Comparison of ENCODE assay signal across 8 cellular contexts in genomic region chr11:129992161-129992944, GRCh38. TPM values are rescaled to one million over a fixed set of nuclear protein-coding genes. Genes with fewer than 3 reads are reported as not detected.
DNase-seq lines count a peak whose midpoint lies in the region; ATAC-seq and TF ChIP-seq lines count a peak whose summit lies in the region.

No MANE protein-coding gene starts in this region.

- peaks cover 0 to 25% (median 12%) of the 10 kb centered on the region in 12 donors for H3K4me1 ChIP-seq in heart left ventricle

- peaks cover 15% of the 10 kb centered on the region for H3K4me1 Mint-ChIP-seq in activated T-cell treated with anti-CD3 and anti-CD28 coated beads, Interleukin-2, amount 50 U/mL, for 24 hours (ENCODE audit: low read depth)

- peaks cover 0 to 3% (median 0%) of the 10 kb centered on the region in 12 donors for H3K9me3 ChIP-seq in heart left ventricle

- TF ChIP-seq POLR2A in heart left ventricle (IDR thresholded peaks at IDR 0.05): no peak

- TF ChIP-seq CTCF in heart left ventricle (IDR thresholded peaks at IDR 0.05): peak in 7 of 12 donors; percentile 16 to 39 (median 33)

- no peak overlapping the region for H3K27ac ChIP-seq in heart left ventricle

- ATAC-seq in HG03108 (IDR thresholded peaks at IDR 0.05; ENCODE audit: unreplicated experiment) (peak; percentile 57), heart left ventricle (peak in 3 of 4 donors; percentile 54 to 72 (median 57))

- H3K27me3 ChIP-seq in heart left ventricle: no peaks in the 10 kb centered on the region

- intact Hi-C loops in heart left ventricle (cut with DNase I): loop anchor here in 3 of 10 donors (10.0 kb wide), 3 partner anchors 58 to 142 kb away; no protein-coding TSS in a partner anchor

- peaks cover 0 to 3% (median 0%) of the 10 kb centered on the region in 9 donors for H3K36me3 ChIP-seq in heart left ventricle

- DNase-seq in NCI-H524 (lab: John Stamatoyannopoulos, UW): peak; percentile 6 to 60
- no peak for DNase-seq in NCI-H524 treated with DMSO at 0.1 percent for 48 hours (lab: John Stamatoyannopoulos, UW)
- peak; percentile 63 for DNase-seq in NCI-H226
- DNase-seq in activated T-cell treated with anti-CD3 and anti-CD28 coated beads, Interleukin-2, amount 50 U/mL, for 24 hours: peak; percentile 40
- no peak for DNase-seq in heart left ventricle
- peak; percentile 35 for DNase-seq in stimulated activated CD4-positive, alpha-beta T cell treated with anti-CD3 and anti-CD28 coated beads, Interleukin-4, amount 100 ng/mL, for 24 hours
- DNase-seq in DMS114 treated with DMSO at 0.1 percent for 48 hours (lab: John Stamatoyannopoulos, UW; ENCODE audit: unreplicated experiment): no peak

- H3K36me3 Mint-ChIP-seq in activated T-cell treated with anti-CD3 and anti-CD28 coated beads, Interleukin-2, amount 50 U/mL, for 24 hours (ENCODE audit: low read depth): peaks cover 18% of the 10 kb centered on the region

- H3K4me3 ChIP-seq in heart left ventricle: no peak overlapping the region

- 28 to 37% (median 33%) methylated on average over 6 of the region's 6 CpGs for WGBS in heart left ventricle, 4 donors

- no peak overlapping the region for H3K4me3 Mint-ChIP-seq in activated T-cell treated with anti-CD3 and anti-CD28 coated beads, Interleukin-2, amount 50 U/mL, for 24 hours

- no peaks in the 10 kb centered on the region for H3K27me3 Mint-ChIP-seq in activated T-cell treated with anti-CD3 and anti-CD28 coated beads, Interleukin-2, amount 50 U/mL, for 24 hours

- H3K9me3 Mint-ChIP-seq in activated T-cell treated with anti-CD3 and anti-CD28 coated beads, Interleukin-2, amount 50 U/mL, for 24 hours: no peaks in the 10 kb centered on the region

- H3K27ac Mint-ChIP-seq in activated T-cell treated with anti-CD3 and anti-CD28 coated beads, Interleukin-2, amount 50 U/mL, for 24 hours: peak overlapping the region; percentile 82

RNA-seq across cellular contexts. Expression of gene PRDM10, which starts 10.3 kb away (rescaled TPM):
- 1 to 10 TPM; 2.8 to 6.8 (median 4.7) TPM for total RNA-seq in heart left ventricle
- polyA plus RNA-seq in heart left ventricle: 1 to 10 TPM; 1.6 to 1.7 TPM

Comparison
In these comparisons a context has a peak if more than half of its experiments do, and no peak if none do; other contexts are left out.
1. DNase-seq: peak in NCI-H524 (2 of 2), NCI-H226 (single experiment), activated T-cell treated with anti-CD3 and anti-CD28 coated beads, Interleukin-2, amount 50 U/mL, for 24 hours (single experiment) and stimulated activated CD4-positive, alpha-beta T cell treated with anti-CD3 and anti-CD28 coated beads, Interleukin-4, amount 100 ng/mL, for 24 hours (single experiment); none in NCI-H524 treated with DMSO at 0.1 percent for 48 hours (single experiment), heart left ventricle (0 of 5) and DMS114 treated with DMSO at 0.1 percent for 48 hours (single experiment).